ENCODE assay signal across 14 cellular contexts in the genomic region with DNA sequence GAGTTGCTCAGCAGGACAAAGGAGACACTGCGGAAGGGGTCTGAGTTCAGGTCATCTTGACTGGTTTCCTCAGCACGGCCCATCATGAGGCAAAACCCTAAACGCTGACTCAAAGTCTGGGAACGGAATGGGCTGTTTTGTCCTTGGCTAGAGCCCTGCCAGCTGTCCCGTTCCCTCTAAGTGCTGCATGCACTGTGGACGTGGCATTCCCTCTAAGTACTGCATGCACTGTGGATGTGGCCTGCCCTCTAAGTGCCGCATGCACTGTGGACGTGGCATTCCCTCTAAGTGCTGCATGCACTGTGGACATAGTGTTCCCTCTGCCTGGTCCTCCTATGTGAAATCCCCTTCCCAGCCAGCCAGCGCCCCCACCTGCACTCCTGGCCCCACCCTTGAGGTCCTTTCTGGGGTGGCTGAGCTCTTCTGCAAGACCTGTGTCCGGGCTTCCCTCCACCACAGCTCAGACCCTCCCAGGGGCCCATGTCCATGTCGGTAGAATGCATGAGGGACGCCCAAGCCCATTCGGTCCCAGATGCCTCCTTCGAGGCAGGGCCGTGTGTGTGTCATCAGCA. TPM values are rescaled to one million over a fixed set of nuclear protein-coding genes. Genes with fewer than 3 reads are reported as not detected.
DNase-seq lines count a peak whose midpoint lies in the region; ATAC-seq and TF ChIP-seq lines count a peak whose summit lies in the region.
"Had no signal": no experiment of that assay in that cellular context is flagged by ENCODE, and none has a peak within 500 bp of the region (broad histone marks: within the 10 kb centered on the region; RNA-seq: fewer than 3 reads in every experiment).

No MANE protein-coding gene starts in this region.

- no peaks in the 10 kb centered on the region for H3K27me3 Mint-ChIP-seq in osteocyte (ENCODE audit: unreplicated experiment)

- peaks cover 22% of the 10 kb centered on the region for H3K4me1 ChIP-seq in HEK293 (ENCODE audit: control insufficient read depth, insufficient read depth, low read length)
- peaks cover 42% of the 10 kb centered on the region for H3K4me1 ChIP-seq in ectodermal cell (ENCODE audit: control insufficient read depth, insufficient read depth, low read length)
- H3K4me1 ChIP-seq in left lung: peaks cover 0 to 6% of the 10 kb centered on the region in 2 donors
- H3K4me1 ChIP-seq in stomach smooth muscle (ENCODE audit: control insufficient read depth, insufficient read depth, low read length): peaks cover 39% of the 10 kb centered on the region
- H3K4me1 ChIP-seq: SJSA1 had no signal

- CTCF ChIA-PET in HEK293 (lab: Yijun Ruan, JAX): interaction anchor here (0.8 to 2.2 kb wide), 3 partner anchors 26 to 118 kb away, joined by 3 to 17 read pairs (median 3); no protein-coding TSS in a partner anchor

- peaks cover 31% of the 10 kb centered on the region for H3K4me1 Mint-ChIP-seq in osteocyte (ENCODE audit: unreplicated experiment)

- intact Hi-C loops in left lung (cut with DNase I): no loop called here

- H3K27ac Mint-ChIP-seq in osteocyte (ENCODE audit: unreplicated experiment): no peak overlapping the region

- no peaks in the 10 kb centered on the region for H3K36me3 Mint-ChIP-seq in osteocyte (ENCODE audit: unreplicated experiment)

- TF ChIP-seq CTCF in HEK293 (tag by site-specific recombination; IDR thresholded peaks at IDR 0.05): no peak
- TF ChIP-seq CTCF in left lung (IDR thresholded peaks at IDR 0.05): no peak
- TF ChIP-seq CTCF in osteocyte (IDR thresholded peaks at IDR 0.05): no peak

- H3K9me3 Mint-ChIP-seq in osteocyte (ENCODE audit: unreplicated experiment): no peaks in the 10 kb centered on the region

- POLR2A ChIA-PET in HEK293 (lab: Yijun Ruan, JAX): interaction anchor here (1.1 to 1.4 kb wide), 2 partner anchors 23 to 37 kb away, joined by 3 to 6 read pairs; partner anchors contain the start of gene TM2D3

- H3K4me3 Mint-ChIP-seq in osteocyte (ENCODE audit: unreplicated experiment): no peak overlapping the region

- H3K4me3 ChIP-seq in HEK293 (ENCODE audit: low read depth, low read length): no peak overlapping the region
- peak overlapping the region; percentile 3 for H3K4me3 ChIP-seq in ectodermal cell (ENCODE audit: insufficient read depth, low read depth, low read length)
- no peak overlapping the region for H3K4me3 ChIP-seq in left lung
- H3K4me3 ChIP-seq in stomach smooth muscle (ENCODE audit: low read length in 2 of 2): peak overlapping the region; percentile 21 to 60
- H3K4me3 ChIP-seq: SJSA1 had no signal

- peaks cover 0 to 1% of the 10 kb centered on the region in 2 experiments; a peak in 1 of 3 replicates for H3K36me3 ChIP-seq in HEK293 (ENCODE audit: control insufficient read depth in 2 of 2, insufficient read depth in 1 of 2, low read length in 2 of 2)
- no peaks in the 10 kb centered on the region for H3K36me3 ChIP-seq in ectodermal cell (ENCODE audit: control insufficient read depth, insufficient read depth, low read length)
- H3K36me3 ChIP-seq in left lung: no peaks in the 10 kb centered on the region
- H3K36me3 ChIP-seq in stomach smooth muscle (ENCODE audit: control insufficient read depth in 2 of 2, insufficient read depth in 2 of 2, low read length in 2 of 2): peaks cover 0 to 2% of the 10 kb centered on the region in 2 donors
- H3K36me3 ChIP-seq: SJSA1 had no signal

- H3K27ac ChIP-seq in HEK293 (ENCODE audit: extremely low read depth, low read depth, low read length) (peak overlapping the region; percentile 1; the same call in 1 of the 2 replicates), ectodermal cell (ENCODE audit: insufficient read depth, low read depth, low read length, poor library complexity, severe bottlenecking) (no peak overlapping the region), left lung (no peak overlapping the region), stomach smooth muscle (ENCODE audit: low read length) (no peak overlapping the region)
- H3K27ac ChIP-seq: HL-60, SJSA1 had no signal

- H3K9ac ChIP-seq in stomach smooth muscle (ENCODE audit: low read length in 2 of 2): no peak overlapping the region

- peak in 1 of 2 donors; percentile 79 for DNase-seq in left lung
- no peak for DNase-seq in osteocyte (ENCODE audit: extremely low spot score, unreplicated experiment)
- DNase-seq in stimulated activated CD4-positive, alpha-beta T cell treated with anti-CD3 and anti-CD28 coated beads, Interleukin-4, amount 100 ng/mL, for 1 hour: no peak
- DNase-seq in glomerular visceral epithelial cell (ENCODE audit: extremely low spot score): no peak
- DNase-seq: activated CD4-positive, CD25-positive, alpha-beta regulatory T cell treated with anti-CD3 and anti-CD28 coated beads, Interleukin-2, amount 50 U/mL, for 72 hours; activated effector memory CD4-positive, alpha-beta T cell treated with anti-CD3 and anti-CD28 coated beads, Interleukin-2, amount 50 U/mL, for 16 hours; NCI-H510A treated with DMSO at 0.1 percent for 48 hours; stimulated activated CD8-positive, alpha-beta memory T cell treated with anti-CD3 and anti-CD28 coated beads, Interleukin-4, amount 100 ng/mL, for 48 hours had no signal

- ATAC-seq in left lung: peak; percentile 9
- ATAC-seq in esophagus mucosa: no peak

- no peaks in the 10 kb centered on the region for H3K27me3 ChIP-seq in ectodermal cell (ENCODE audit: control insufficient read depth, insufficient read depth, low read length, poor library complexity, severe bottlenecking)
- H3K27me3 ChIP-seq in left lung: no peaks in the 10 kb centered on the region
- H3K27me3 ChIP-seq in stomach smooth muscle (ENCODE audit: control insufficient read depth in 1 of 2, insufficient read depth in 2 of 2, low read length in 2 of 2): no peaks in the 10 kb centered on the region
- H3K27me3 ChIP-seq: SJSA1 had no signal

- WGBS in ectodermal cell, 2 experiments: 63 to 67% methylated on average over 15 of the region's 15 CpGs

- H3K9me3 ChIP-seq in HEK293 (ENCODE audit: control insufficient read depth, insufficient read depth, low read depth, low read length) (no peaks in the 10 kb centered on the region), ectodermal cell (ENCODE audit: control insufficient read depth, low read length) (no peaks in the 10 kb centered on the region), left lung (no peaks in the 10 kb centered on the region), stomach smooth muscle (ENCODE audit: control insufficient read depth in 2 of 2, low read length in 2 of 2) (no peaks in the 10 kb centered on the region)
- H3K9me3 ChIP-seq: SJSA1 had no signal

TF ChIP-seq in HEK293, 187 proteins besides CTCF, POLR2A, EP300 and RAD21:
- TF ChIP-seq ZNF16 (tag by site-specific recombination; IDR thresholded peaks at IDR 0.05; ENCODE audit: low read depth) (no peak), ZNF501 (tag by site-specific recombination; IDR thresholded peaks at IDR 0.05) (0 out of 2 replicates have a peak, but pooled peaks have one; percentile 18), ZNF184 (tag by site-specific recombination; IDR thresholded peaks at IDR 0.05) (0 out of 2 replicates have a peak, but pooled peaks have one; percentile 28), ZBTB26 (tag by site-specific recombination; optimal IDR thresholded peaks at IDR 0.05) (peak; percentile 17), IKZF3 (tag by site-specific recombination; IDR thresholded peaks at IDR 0.05) (no peak), ZBTB48 (tag by site-specific recombination; IDR thresholded peaks at IDR 0.05) (peak; percentile 42; the same call in 1 of the 2 replicates), ZNF10 (tag by site-specific recombination; IDR thresholded peaks at IDR 0.05) (peak; percentile 73; the same call in 1 of the 2 replicates), ZNF76 (tag by site-specific recombination; IDR thresholded peaks at IDR 0.05; ENCODE audit: borderline replicate concordance, low read depth) (peak; percentile 37; the same call in 1 of the 2 replicates)
- TF ChIP-seq, protein P1, sequence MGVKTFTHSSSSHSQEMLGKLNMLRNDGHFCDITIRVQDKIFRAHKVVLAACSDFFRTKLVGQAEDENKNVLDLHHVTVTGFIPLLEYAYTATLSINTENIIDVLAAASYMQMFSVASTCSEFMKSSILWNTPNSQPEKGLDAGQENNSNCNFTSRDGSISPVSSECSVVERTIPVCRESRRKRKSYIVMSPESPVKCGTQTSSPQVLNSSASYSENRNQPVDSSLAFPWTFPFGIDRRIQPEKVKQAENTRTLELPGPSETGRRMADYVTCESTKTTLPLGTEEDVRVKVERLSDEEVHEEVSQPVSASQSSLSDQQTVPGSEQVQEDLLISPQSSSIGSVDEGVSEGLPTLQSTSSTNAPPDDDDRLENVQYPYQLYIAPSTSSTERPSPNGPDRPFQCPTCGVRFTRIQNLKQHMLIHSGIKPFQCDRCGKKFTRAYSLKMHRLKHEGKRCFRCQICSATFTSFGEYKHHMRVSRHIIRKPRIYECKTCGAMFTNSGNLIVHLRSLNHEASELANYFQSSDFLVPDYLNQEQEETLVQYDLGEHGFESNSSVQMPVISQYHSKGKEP (tag by site-specific recombination; IDR thresholded peaks at IDR 0.05): peak; percentile 75
TF ChIP-seq in HEK293: peak in this region for 7.

RNA-seq across cellular contexts. Expression of gene TM2D3, which starts 36.7 kb away (rescaled TPM):
- polyA plus RNA-seq in ectodermal cell (2013, experiment 1 of 4): 35.9 TPM
- 37.7 TPM for polyA plus RNA-seq in ectodermal cell (2013, experiment 2 of 4)
- 31.6 TPM for polyA plus RNA-seq in ectodermal cell (2013, experiment 3 of 4)
- 38.1 TPM for polyA plus RNA-seq in ectodermal cell (2013, experiment 4 of 4)
- total RNA-seq in left lung (10 to 100 TPM; 43.7 to 53.6 TPM), osteocyte (55.3 and 59.6 TPM in 2 replicates), esophagus mucosa (16.8 TPM)

Comparison
In these comparisons a context has a peak if more than half of its experiments do, and no peak if none do; other contexts are left out.
1. H3K4me3 ChIP-seq: peak in ectodermal cell (single experiment) and stomach smooth muscle (2 of 2); none in HEK293 (single experiment) and left lung (0 of 2).